Comparison of ENCODE assay signal across 9 cellular contexts in genomic region chr4:5707366-5708133, GRCh38. TPM values are rescaled to one million over a fixed set of nuclear protein-coding genes. Genes with fewer than 3 reads are reported as not detected.
DNase-seq lines count a peak whose midpoint lies in the region; ATAC-seq and TF ChIP-seq lines count a peak whose summit lies in the region.
"Had no signal": no experiment of that assay in that cellular context is flagged by ENCODE, and none has a peak within 500 bp of the region (broad histone marks: within the 10 kb centered on the region; RNA-seq: fewer than 3 reads in every experiment).

No MANE protein-coding gene starts in this region.

- DNase-seq in H7 (peak; percentile 31), ascending aorta (ENCODE audit: low spot score in 2 of 2) (no peak), NCI-H1694 treated with DMSO at 0.1 percent for 48 hours (lab: John Stamatoyannopoulos, UW) (no peak)
- DNase-seq in stimulated activated CD8-positive, alpha-beta memory T cell treated with anti-CD3 and anti-CD28 coated beads, Interleukin-4, amount 100 ng/mL, for 48 hours, result no peak
- no peak for DNase-seq in central memory CD4-positive, alpha-beta T cell
- DNase-seq: NCI-H1048 had no signal

- H3K4me3 ChIP-seq in H7 (ENCODE audit: insufficient read depth, low read depth, low read length), result peak overlapping the region; percentile 70
- peak overlapping the region; percentile 90 to 91 for H3K4me3 ChIP-seq in ascending aorta
- H3K4me3 ChIP-seq in iPS-18a (ENCODE audit: low read length), result peak overlapping the region; percentile 68
- peak overlapping the region; percentile 46 to 69 (median 55) for H3K4me3 ChIP-seq in skin epidermis

- H3K9me3 ChIP-seq in ascending aorta, result no peaks in the 10 kb centered on the region
- H3K9me3 ChIP-seq in iPS-18a (ENCODE audit: control insufficient read depth, low read depth, low read length), result no peaks in the 10 kb centered on the region

- no peak for ATAC-seq in GM19452 (IDR thresholded peaks at IDR 0.05; ENCODE audit: unreplicated experiment)

- intact Hi-C loops in ascending aorta (cut with DNase I), result no loop called here

- peaks cover 14% of the 10 kb centered on the region for H3K27me3 ChIP-seq in H7 (ENCODE audit: control insufficient read depth, insufficient read depth, low read length)
- H3K27me3 ChIP-seq in ascending aorta, result no peaks in the 10 kb centered on the region
- peaks cover 41% of the 10 kb centered on the region for H3K27me3 ChIP-seq in iPS-18a (ENCODE audit: control insufficient read depth, insufficient read depth, low read length)

- H3K27ac ChIP-seq in ascending aorta (peak overlapping the region; percentile 96), iPS-18a (ENCODE audit: low read length) (no peak overlapping the region), skin epidermis (peak overlapping the region in 18 of 21 experiments; percentile 54 to 93 (median 80))

- H3K9ac ChIP-seq in iPS-18a (ENCODE audit: low read length), result no peak overlapping the region

- TF ChIP-seq CTCF in ascending aorta (IDR thresholded peaks at IDR 0.05), result no peak

- H3K4me1 ChIP-seq in ascending aorta, result peaks cover 0 to 33% of the 10 kb centered on the region in 2 donors
- peaks cover 11% of the 10 kb centered on the region for H3K4me1 ChIP-seq in iPS-18a (ENCODE audit: control insufficient read depth, low read depth, low read length)

- H3K36me3 ChIP-seq in H7 (replicated peaks; ENCODE audit: control insufficient read depth, insufficient read depth, low read length) (no peaks in the 10 kb centered on the region; the same call in 1 of the 2 replicates), ascending aorta (peaks cover 0 to 6% of the 10 kb centered on the region in 2 donors), iPS-18a (ENCODE audit: control insufficient read depth, low read depth, low read length) (no peaks in the 10 kb centered on the region)

RNA-seq across cellular contexts. Expression of gene EVC2, which starts 0.8 kb away (rescaled TPM):
- 6.2 and 7.5 TPM in 2 replicates for total RNA-seq in H7 (2014; rRNA removed; shearing (Covaris generic))
- 5.7 TPM for total RNA-seq in ascending aorta

RNA-seq across cellular contexts. Expression of gene EVC, which starts 3.5 kb away (rescaled TPM):
- 4.5 and 15.4 TPM in 2 replicates for total RNA-seq in H7 (2014; rRNA removed; shearing (Covaris generic))
- total RNA-seq in ascending aorta, result 39.3 TPM
